ENCODE assay signal across 9 cellular contexts in genomic region chr12:119229837-119230236, GRCh38. TPM values are rescaled to one million over a fixed set of nuclear protein-coding genes. Genes with fewer than 3 reads are reported as not detected.
A peak's percentile ranks its signal among the peaks of the same experiment; 100 is the strongest.
DNase-seq lines count a peak whose midpoint lies in the region; ATAC-seq, FAIRE-seq and TF ChIP-seq lines count a peak whose summit lies in the region.
"Had no signal": no experiment of that assay in that cellular context is flagged by ENCODE, and none has a peak within 500 bp of the region (broad histone marks: within the 10 kb centered on the region; RNA-seq: fewer than 3 reads in every experiment).

No MANE protein-coding gene starts in this region.

- H3K4me3 ChIP-seq in esophagus muscularis mucosa = peak overlapping the region in 3 of 4 donors; percentile 19 to 39 (median 24)

- peaks cover 9% of the 10 kb centered on the region for H3K27me3 Mint-ChIP-seq in stimulated activated naive CD8-positive, alpha-beta T cell treated with anti-CD3 and anti-CD28 coated beads, Interleukin-15, amount 100 ng/mL, for 72 hours

- DNase-seq in H54 (ENCODE audit: insufficient read length, low spot score) (peak; percentile 44), NCI-H82 treated with DMSO at 0.1 percent for 48 hours (lab: John Stamatoyannopoulos, UW; ENCODE audit: unreplicated experiment) (peak; percentile 34), esophagus muscularis mucosa (ENCODE audit: extremely low spot score) (no peak), omental fat pad (ENCODE audit: low spot score) (no peak)
- DNase-seq in stimulated activated naive CD8-positive, alpha-beta T cell treated with anti-CD3 and anti-CD28 coated beads, Interleukin-15, amount 100 ng/mL, for 72 hours = no peak

- 32% methylated on average over 9 of the region's 9 CpGs for WGBS in esophagus muscularis mucosa

- no peaks in the 10 kb centered on the region for H3K4me1 Mint-ChIP-seq in stimulated activated naive CD8-positive, alpha-beta T cell treated with anti-CD3 and anti-CD28 coated beads, Interleukin-15, amount 100 ng/mL, for 72 hours

- H3K27ac Mint-ChIP-seq in stimulated activated naive CD8-positive, alpha-beta T cell treated with anti-CD3 and anti-CD28 coated beads, Interleukin-15, amount 100 ng/mL, for 72 hours = no peak overlapping the region

- peak; percentile 19 for ATAC-seq in omental fat pad (ENCODE audit: low FRiP score)
- no peak for ATAC-seq in GM21381 (IDR thresholded peaks at IDR 0.05; ENCODE audit: unreplicated experiment)
- ATAC-seq in GM18907 (IDR thresholded peaks at IDR 0.05; ENCODE audit: unreplicated experiment) = no peak
- ATAC-seq in HG03025 (IDR thresholded peaks at IDR 0.05; ENCODE audit: low FRiP score, unreplicated experiment) = no peak
- no peak for ATAC-seq in stimulated activated naive CD8-positive, alpha-beta T cell treated with anti-CD3 and anti-CD28 coated beads, Interleukin-15, amount 100 ng/mL, for 72 hours

- no peaks in the 10 kb centered on the region for H3K9me3 ChIP-seq in esophagus muscularis mucosa

- H3K4me3 Mint-ChIP-seq in stimulated activated naive CD8-positive, alpha-beta T cell treated with anti-CD3 and anti-CD28 coated beads, Interleukin-15, amount 100 ng/mL, for 72 hours = no peak overlapping the region

- TF ChIP-seq EP300 in esophagus muscularis mucosa (IDR thresholded peaks at IDR 0.05) = no peak

- no peak overlapping the region for H3K27ac ChIP-seq in esophagus muscularis mucosa (replicated peaks in 1 of 4)
- H3K27ac ChIP-seq: HL-60 had no signal

- H3K27me3 ChIP-seq in esophagus muscularis mucosa = no peaks in the 10 kb centered on the region

- TF ChIP-seq POLR2A in H54 (IDR thresholded peaks at IDR 0.05; ENCODE audit: low read depth, low read length) (no peak), esophagus muscularis mucosa (IDR thresholded peaks at IDR 0.05; ENCODE audit: low read depth) (no peak)

- peaks cover 0 to 4% of the 10 kb centered on the region in 2 donors for H3K9me3 Mint-ChIP-seq in stimulated activated naive CD8-positive, alpha-beta T cell treated with anti-CD3 and anti-CD28 coated beads, Interleukin-15, amount 100 ng/mL, for 72 hours

- intact Hi-C loops in esophagus muscularis mucosa (cut with DNase I) = loop anchor here (10.0 kb wide), 2 partner anchors 105 to 185 kb away; no protein-coding TSS in a partner anchor

- H3K4me1 ChIP-seq in esophagus muscularis mucosa = peaks cover 0 to 7% (median 0%) of the 10 kb centered on the region in 4 donors

- no peak for TF ChIP-seq CTCF in esophagus muscularis mucosa (IDR thresholded peaks at IDR 0.05)
- no peak for TF ChIP-seq CTCF in omental fat pad (IDR thresholded peaks at IDR 0.05)

- peak; percentile 86 for FAIRE-seq in H54 (lab: Jason Lieb, UNC)

- H3K36me3 ChIP-seq in esophagus muscularis mucosa = no peaks in the 10 kb centered on the region

RNA-seq across cellular contexts. Expression of gene HSPB8, which starts 51.1 kb away (rescaled TPM):
- 100 to 1,000 TPM; 416 to 573 (median 443) TPM for total RNA-seq in esophagus muscularis mucosa
- 100 to 1,000 TPM in 2 of 4 donors, 10 to 100 TPM in 2; 32.7 to 136 (median 72.3) TPM for total RNA-seq in omental fat pad

Comparison
In these comparisons a context has a peak if more than half of its experiments do, and no peak if none do; other contexts are left out.
1. DNase-seq: peak in H54 (single experiment) and NCI-H82 treated with DMSO at 0.1 percent for 48 hours (single experiment); none in esophagus muscularis mucosa (single experiment), omental fat pad (single experiment) and stimulated activated naive CD8-positive, alpha-beta T cell treated with anti-CD3 and anti-CD28 coated beads, Interleukin-15, amount 100 ng/mL, for 72 hours (0 of 2).